8 cellular contexts compared by ENCODE assay signal in the genomic region with DNA sequence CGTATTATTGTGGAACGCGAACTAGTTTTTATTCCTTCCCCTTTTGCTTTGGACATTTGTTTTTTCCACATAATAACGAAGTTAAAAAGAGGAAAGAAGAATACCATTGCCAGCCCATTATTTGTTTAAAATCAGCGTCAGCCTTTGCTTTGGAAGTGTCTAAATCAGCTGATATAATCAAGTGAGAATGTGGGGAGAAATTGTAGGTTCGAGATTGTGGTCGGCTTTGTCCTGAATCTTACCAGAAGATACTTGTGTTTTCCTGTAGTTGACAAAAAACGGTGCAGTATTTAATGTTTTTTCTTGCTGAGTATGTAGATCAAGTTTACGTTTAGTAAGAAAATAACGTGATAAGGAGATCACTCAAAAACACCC. TPM values are rescaled to one million over a fixed set of nuclear protein-coding genes. Genes with fewer than 3 reads are reported as not detected.
DNase-seq lines count a peak whose midpoint lies in the region; ATAC-seq and TF ChIP-seq lines count a peak whose summit lies in the region.

No MANE protein-coding gene starts in this region.

- H2AFZ ChIP-seq in SK-N-SH (ENCODE audit: low read depth) = peak overlapping the region; percentile 57
- H2AFZ ChIP-seq in neuron (ENCODE audit: low read depth, low read length) = peak overlapping the region; percentile 81

- TF ChIP-seq EP300 in SK-N-SH (IDR thresholded peaks at IDR 0.05; ENCODE audit: borderline replicate concordance in 1 of 2, low read depth in 1 of 2, low read length in 1 of 2) = no peak

- H3K9ac ChIP-seq in SK-N-SH = peak overlapping the region; percentile 99

- no peak for TF ChIP-seq RAD21 in SK-N-SH (IDR thresholded peaks at IDR 0.05; ENCODE audit: low read length)

- peaks cover 77% of the 10 kb centered on the region for H3K79me2 ChIP-seq in SK-N-SH (ENCODE audit: insufficient read depth)

- no peak for DNase-seq in heart right ventricle
- no peak for DNase-seq in left cardiac atrium
- DNase-seq in SK-N-SH = peak; percentile 11
- DNase-seq in erythroblast (lab: John Stamatoyannopoulos, UW) = peak; percentile 21 to 56
- DNase-seq in hypothalamus (lab: John Stamatoyannopoulos, UW) = no peak

- peak overlapping the region; percentile 52 to 99 (median 72) for H3K4me3 ChIP-seq in heart right ventricle
- peak overlapping the region; percentile 66 to 74 for H3K4me3 ChIP-seq in SK-N-SH (ENCODE audit: low read depth in 2 of 2, low read length in 1 of 2)
- peak overlapping the region; percentile 85 for H3K4me3 ChIP-seq in neuron (ENCODE audit: low read length)

- H3K4me1 ChIP-seq in heart right ventricle (peaks cover 3 to 29% (median 21%) of the 10 kb centered on the region in 9 donors), SK-N-SH (ENCODE audit: control insufficient read depth in 1 of 2, insufficient read depth in 2 of 2, low read depth in 1 of 2, low read length in 1 of 2) (peaks cover 0 to 2% of the 10 kb centered on the region in 2 experiments; a peak in 1 of 4 replicates), neuron (ENCODE audit: insufficient read depth, low read length) (peaks cover 15% of the 10 kb centered on the region)

- no peaks in the 10 kb centered on the region for H3K9me2 ChIP-seq in SK-N-SH

- CTCF ChIA-PET in SK-N-SH (lab: Yijun Ruan, JAX) = interaction anchor here (0.8 to 1.3 kb wide), 3 partner anchors 12 to 46 kb away, joined by 3 to 4 read pairs (median 4); no protein-coding TSS in a partner anchor

- no peaks in the 10 kb centered on the region for H4K20me1 ChIP-seq in SK-N-SH (ENCODE audit: insufficient read depth)

- H3K27ac ChIP-seq in heart right ventricle (peak overlapping the region; percentile 95 to 100 (median 98)), SK-N-SH (ENCODE audit: low read depth in 2 of 2, low read length in 1 of 2) (peak overlapping the region; percentile 97 to 99)

- intact Hi-C loops in heart right ventricle (cut with DNase I) = loop anchor here in 5 of 10 donors (2.0 to 5.0 kb wide), 5 partner anchors 77 to 151 kb away; partner anchors contain the start of genes IPO7 (in 1 of the 5), TMEM41B (in 1 of the 5) and WEE1 (in 1 of the 5)
- intact Hi-C loops in left cardiac atrium (cut with DNase I) = no loop called here

- peak overlapping the region; percentile 77 for H3K4me2 ChIP-seq in SK-N-SH

- peaks cover 37% of the 10 kb centered on the region for H3F3A ChIP-seq in SK-N-SH (replicated peaks; ENCODE audit: insufficient read depth)

- H3K27me3 ChIP-seq in heart right ventricle (no peaks in the 10 kb centered on the region), SK-N-SH (ENCODE audit: insufficient read depth) (no peaks in the 10 kb centered on the region), neuron (ENCODE audit: insufficient read depth, low read length) (no peaks in the 10 kb centered on the region)

- H3K9me3 ChIP-seq in heart right ventricle (no peaks in the 10 kb centered on the region), SK-N-SH (no peaks in the 10 kb centered on the region), neuron (ENCODE audit: low read length) (no peaks in the 10 kb centered on the region)

- 1 to 2% methylated on average over 10 of the region's 10 CpGs for WGBS in heart right ventricle, 2 donors
- 3% methylated on average over 10 of the region's 10 CpGs for WGBS in SK-N-SH (ENCODE audit: low lambda C conversion rate)

- TF ChIP-seq CTCF in heart right ventricle (IDR thresholded peaks at IDR 0.05) (no peak), SK-N-SH (IDR thresholded peaks at IDR 0.05) (no peak)

- H3K36me3 ChIP-seq in heart right ventricle = peaks cover 0 to 6% (median 0%) of the 10 kb centered on the region in 9 donors
- H3K36me3 ChIP-seq in SK-N-SH (replicated peaks in 1 of 2; ENCODE audit: control insufficient read depth in 1 of 2, insufficient read depth in 2 of 2, low read length in 1 of 2) = no peaks in the 10 kb centered on the region
- no peaks in the 10 kb centered on the region for H3K36me3 ChIP-seq in neuron (ENCODE audit: insufficient read depth, low read length)

- POLR2A ChIA-PET in SK-N-SH (lab: Yijun Ruan, JAX) = interaction anchor here (0.8 to 4.2 kb wide), 9 partner anchors 11 to 857 kb away, joined by 3 to 27 read pairs (median 6); partner anchors contain the start of genes DENND5A, IPO7 and WEE1

- TF ChIP-seq POLR2A in erythroblast (IDR thresholded peaks at IDR 0.05; ENCODE audit: low read length) = no peak

- ATAC-seq in heart right ventricle (no peak), left cardiac atrium (no peak), GM19035 (IDR thresholded peaks at IDR 0.05; ENCODE audit: unreplicated experiment) (no peak), GM18511 (IDR thresholded peaks at IDR 0.05; ENCODE audit: unreplicated experiment) (no peak)

TF ChIP-seq in SK-N-SH, 30 proteins besides CTCF, POLR2A, EP300 and RAD21:
- TF ChIP-seq MXI1 (IDR thresholded peaks at IDR 0.05; ENCODE audit: low read depth, low read length) (no peak), JUND (IDR thresholded peaks at IDR 0.05) (no peak), MEF2A (IDR thresholded peaks at IDR 0.05; ENCODE audit: borderline replicate concordance, low read depth) (no peak)
TF ChIP-seq in SK-N-SH: peak in this region for 0.

RNA-seq across cellular contexts. Expression of gene ZNF143, which starts 0.9 kb away (rescaled TPM):
- total RNA-seq in heart right ventricle (10 to 100 TPM; 11.7 to 28.8 (median 17.6) TPM), left cardiac atrium (10 to 100 TPM; 22.2 to 24.0 TPM)
- polyA plus RNA-seq in heart right ventricle (10 to 100 TPM in 1 of 2 donors, 1 to 10 TPM in 1; 6.1 to 19.4 TPM), SK-N-SH (2012; rRNA removed) (11.3 and 17.0 TPM in 2 replicates)
- polyA plus RNA-seq in SK-N-SH (2012; cell fraction: cytosol; rRNA removed) = 10.5 and 11.7 TPM in 2 replicates
- polyA plus RNA-seq in SK-N-SH (2012; cell fraction: nucleus; rRNA removed) = 11.2 and 21.0 TPM in 2 replicates

Comparison
In these comparisons a context has a peak if more than half of its experiments do, and no peak if none do; other contexts are left out.
1. DNase-seq: peak in SK-N-SH (single experiment) and erythroblast (2 of 2); none in heart right ventricle (0 of 2), left cardiac atrium (single experiment) and hypothalamus (0 of 51).
2. Peak in every context shown above with its lines, with median percentiles within 50 percentile points of each other: H3K4me3 ChIP-seq.